ENCODE assay signal across 1 cellular context in genomic region chr2:74670263-74670662, GRCh38.
TF ChIP-seq lines count a peak whose summit lies in the region.

No MANE protein-coding gene starts in this region.

TF ChIP-seq in IMR-90, 13 proteins besides CTCF, POLR2A, EP300 and RAD21:
- TF ChIP-seq SMC3 (IDR thresholded peaks at IDR 0.05; ENCODE audit: low read depth, low read length) (no peak), CHD1 (IDR thresholded peaks at IDR 0.05; ENCODE audit: low read depth, low read length) (no peak), CEBPB (IDR thresholded peaks at IDR 0.05; ENCODE audit: low read depth, low read length) (no peak), MAFK (IDR thresholded peaks at IDR 0.05; ENCODE audit: low read depth, low read length) (no peak), NFE2L2 (IDR thresholded peaks at IDR 0.05; ENCODE audit: low read depth, low read length) (no peak), BHLHE40 (IDR thresholded peaks at IDR 0.05; ENCODE audit: low read depth, low read length) (no peak), MAZ (IDR thresholded peaks at IDR 0.05; ENCODE audit: borderline replicate concordance, low read depth, low read length) (no peak), RFX5 (IDR thresholded peaks at IDR 0.05; ENCODE audit: low read depth, low read length) (no peak), MXI1 (IDR thresholded peaks at IDR 0.05; ENCODE audit: borderline replicate concordance, low read depth, low read length) (no peak), RCOR1 (IDR thresholded peaks at IDR 0.05; ENCODE audit: insufficient replicate concordance, low read length) (no peak), FOS (IDR thresholded peaks at IDR 0.05; ENCODE audit: low read depth, low read length) (no peak)
- TF ChIP-seq, protein P1, sequence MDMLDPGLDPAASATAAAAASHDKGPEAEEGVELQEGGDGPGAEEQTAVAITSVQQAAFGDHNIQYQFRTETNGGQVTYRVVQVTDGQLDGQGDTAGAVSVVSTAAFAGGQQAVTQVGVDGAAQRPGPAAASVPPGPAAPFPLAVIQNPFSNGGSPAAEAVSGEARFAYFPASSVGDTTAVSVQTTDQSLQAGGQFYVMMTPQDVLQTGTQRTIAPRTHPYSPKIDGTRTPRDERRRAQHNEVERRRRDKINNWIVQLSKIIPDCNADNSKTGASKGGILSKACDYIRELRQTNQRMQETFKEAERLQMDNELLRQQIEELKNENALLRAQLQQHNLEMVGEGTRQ (IDR thresholded peaks at IDR 0.05; ENCODE audit: low read depth, low read length) = no peak
- TF ChIP-seq, protein P2, sequence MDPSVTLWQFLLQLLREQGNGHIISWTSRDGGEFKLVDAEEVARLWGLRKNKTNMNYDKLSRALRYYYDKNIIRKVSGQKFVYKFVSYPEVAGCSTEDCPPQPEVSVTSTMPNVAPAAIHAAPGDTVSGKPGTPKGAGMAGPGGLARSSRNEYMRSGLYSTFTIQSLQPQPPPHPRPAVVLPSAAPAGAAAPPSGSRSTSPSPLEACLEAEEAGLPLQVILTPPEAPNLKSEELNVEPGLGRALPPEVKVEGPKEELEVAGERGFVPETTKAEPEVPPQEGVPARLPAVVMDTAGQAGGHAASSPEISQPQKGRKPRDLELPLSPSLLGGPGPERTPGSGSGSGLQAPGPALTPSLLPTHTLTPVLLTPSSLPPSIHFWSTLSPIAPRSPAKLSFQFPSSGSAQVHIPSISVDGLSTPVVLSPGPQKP (IDR thresholded peaks at IDR 0.05; ENCODE audit: borderline replicate concordance, low read depth, low read length) = no peak
